Comparison of ENCODE assay signal across 16 cellular contexts in the genomic region with DNA sequence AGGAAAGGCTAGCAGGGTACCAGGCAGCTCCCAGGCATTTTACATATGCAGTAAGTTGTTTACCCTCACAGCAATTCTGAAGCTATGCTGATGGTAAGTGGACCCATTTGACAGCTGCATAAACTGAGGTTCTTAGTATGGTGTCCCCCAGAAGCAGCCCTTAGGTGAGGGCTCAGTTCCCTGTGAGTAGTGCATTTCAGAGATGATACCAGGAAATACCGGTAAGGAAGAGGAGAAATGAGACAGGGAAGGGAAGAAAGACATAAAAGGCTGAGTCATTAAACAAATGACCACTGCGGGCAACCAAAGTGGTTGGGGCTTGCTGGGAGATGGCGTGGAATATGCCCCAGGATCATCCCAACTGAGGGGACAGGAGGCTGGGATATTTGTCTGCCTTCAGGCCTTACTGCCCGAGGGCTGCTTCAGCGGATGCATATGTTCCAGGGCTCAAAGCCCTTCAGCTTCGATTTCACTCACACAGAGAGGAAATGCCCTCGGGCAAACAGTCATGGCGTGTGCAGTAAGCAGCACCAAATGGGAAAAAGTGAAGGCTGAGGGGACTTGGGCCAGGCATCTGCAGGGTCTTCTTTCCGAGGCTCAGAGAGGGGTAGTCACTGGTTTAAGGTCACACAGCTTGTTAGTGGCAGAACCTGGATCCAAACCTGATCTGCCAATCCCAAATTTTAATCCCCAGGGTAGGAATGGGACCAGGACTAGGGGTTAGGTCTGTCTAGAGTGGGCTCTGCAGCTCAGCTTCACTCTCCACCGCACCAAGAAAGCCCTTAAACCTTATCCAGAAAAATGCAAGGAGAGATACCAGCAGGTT.
DNase-seq lines count a peak whose midpoint lies in the region; ATAC-seq, FAIRE-seq and TF ChIP-seq lines count a peak whose summit lies in the region.
"Had no signal": no experiment of that assay in that cellular context is flagged by ENCODE, and none has a peak within 500 bp of the region (broad histone marks: within the 10 kb centered on the region; RNA-seq: fewer than 3 reads in every experiment).

No MANE protein-coding gene starts in this region.

- H3K9me3 Mint-ChIP-seq in CD4-positive, CD25-positive, alpha-beta regulatory T cell: no peaks in the 10 kb centered on the region
- no peaks in the 10 kb centered on the region for H3K9me3 Mint-ChIP-seq in Caco-2 (ENCODE audit: unreplicated experiment)

- CTCF ChIA-PET in Caco-2 (lab: Charles Lee): no interaction called here

- no peak for DNase-seq in CD4-positive, CD25-positive, alpha-beta regulatory T cell
- DNase-seq in H54 (ENCODE audit: insufficient read length, low spot score) (peak; percentile 42), SK-N-MC (ENCODE audit: low read depth, low spot score) (peak; percentile 69), kidney tubule cell (ENCODE audit: low spot score) (peak; percentile 13), Caco-2 (no peak), Karpas-422 (no peak)
- DNase-seq: central memory CD4-positive, alpha-beta T cell; NCI-H510A; retina had no signal

- H3K36me3 Mint-ChIP-seq in CD4-positive, CD25-positive, alpha-beta regulatory T cell: no peaks in the 10 kb centered on the region
- no peaks in the 10 kb centered on the region for H3K36me3 Mint-ChIP-seq in Caco-2 (ENCODE audit: insufficient read depth, unreplicated experiment)

- H3K27me3 ChIP-seq in CD4-positive, CD25-positive, alpha-beta regulatory T cell (ENCODE audit: control insufficient read depth, insufficient read depth, low read length): no peaks in the 10 kb centered on the region
- H3K27me3 ChIP-seq in Caco-2 (replicated peaks; ENCODE audit: control insufficient read depth, insufficient read depth, low read length) (no peaks in the 10 kb centered on the region), Karpas-422 (ENCODE audit: low read length) (no peaks in the 10 kb centered on the region)
- H3K27me3 ChIP-seq: BLaER1 treated with 17β-estradiol and CSF1 and Interleukin-3, amounts not matched to agents 10 nM and 100 nM had no signal

- H3K4me2 ChIP-seq in Karpas-422 (ENCODE audit: low read depth, low read length, poor library complexity, severe bottlenecking): no peak overlapping the region

- no peak for TF ChIP-seq CTCF in Caco-2 (IDR thresholded peaks at IDR 0.05; ENCODE audit: insufficient read depth in 1 of 2, low read depth in 1 of 2, low read length in 1 of 2, severe bottlenecking in 1 of 2, unreplicated experiment in 1 of 2)

- H3K27ac Mint-ChIP-seq in CD4-positive, CD25-positive, alpha-beta regulatory T cell: peak overlapping the region in 2 of 3 donors; percentile 12 to 23
- H3K27ac Mint-ChIP-seq in Caco-2 (ENCODE audit: unreplicated experiment): no peak overlapping the region

- no peaks in the 10 kb centered on the region for H3K4me1 ChIP-seq in CD4-positive, CD25-positive, alpha-beta regulatory T cell (ENCODE audit: control insufficient read depth, insufficient read depth, low read length, poor library complexity, severe bottlenecking)
- H3K4me1 ChIP-seq in Caco-2 (no peaks in the 10 kb centered on the region), Karpas-422 (ENCODE audit: low read length) (peaks cover 9% of the 10 kb centered on the region)
- H3K4me1 ChIP-seq: HAP-1 had no signal

- peaks cover 7% of the 10 kb centered on the region for H3K27me3 Mint-ChIP-seq in CD4-positive, CD25-positive, alpha-beta regulatory T cell
- no peaks in the 10 kb centered on the region for H3K27me3 Mint-ChIP-seq in Caco-2 (ENCODE audit: insufficient read depth, unreplicated experiment)

- BruUV-seq in Caco-2 (replicated peaks; lab: Mats Ljungman, UMichigan): no TSS peak

- no peaks in the 10 kb centered on the region for H3K79me2 ChIP-seq in Karpas-422 (ENCODE audit: low read length)

- TF ChIP-seq POLR2A in H54 (IDR thresholded peaks at IDR 0.05; ENCODE audit: low read depth, low read length): no peak

- intact Hi-C loops in Caco-2 (cut with micrococcal nuclease; ENCODE audit: unreplicated experiment): no loop called here

- H3K9me2 ChIP-seq in Karpas-422 (replicated peaks; ENCODE audit: insufficient read depth, low read length): no peaks in the 10 kb centered on the region

- POLR2A ChIA-PET in Caco-2 (lab: Charles Lee): interaction anchor here (0.5 kb wide), 1 partner anchor 572 kb away, joined by 4 read pairs; no protein-coding TSS in a partner anchor

- H3K36me3 ChIP-seq in CD4-positive, CD25-positive, alpha-beta regulatory T cell (ENCODE audit: control insufficient read depth, insufficient read depth, low read length): no peaks in the 10 kb centered on the region
- H3K36me3 ChIP-seq in SK-N-MC (ENCODE audit: insufficient read depth, low read length) (no peaks in the 10 kb centered on the region), Caco-2 (ENCODE audit: control insufficient read depth, insufficient read depth, low read length) (no peaks in the 10 kb centered on the region), Karpas-422 (ENCODE audit: insufficient read depth, low read length) (no peaks in the 10 kb centered on the region)
- H3K36me3 ChIP-seq: BLaER1 treated with 17β-estradiol and CSF1 and Interleukin-3, amounts not matched to agents 10 nM and 100 nM; HAP-1 had no signal

- no peak overlapping the region for H3K4me3 ChIP-seq in CD4-positive, CD25-positive, alpha-beta regulatory T cell (ENCODE audit: low read depth, low read length)
- H3K4me3 ChIP-seq in SK-N-MC (no peak overlapping the region), Caco-2 (ENCODE audit: low read depth, low read length) (no peak overlapping the region), Karpas-422 (ENCODE audit: low read length) (no peak overlapping the region)
- H3K4me3 ChIP-seq: BLaER1 treated with 17β-estradiol and CSF1 and Interleukin-3, amounts not matched to agents 10 nM and 100 nM; HAP-1 had no signal

- no peak for FAIRE-seq in H54 (lab: Jason Lieb, UNC)

- H4K20me1 ChIP-seq in Karpas-422 (ENCODE audit: insufficient read depth, low read depth, low read length): no peaks in the 10 kb centered on the region
- H4K20me1 ChIP-seq: BLaER1 treated with 17β-estradiol and CSF1 and Interleukin-3, amounts not matched to agents 10 nM and 100 nM had no signal

- no peaks in the 10 kb centered on the region for H3K9me3 ChIP-seq in CD4-positive, CD25-positive, alpha-beta regulatory T cell (ENCODE audit: control insufficient read depth in 2 of 2, low read length in 2 of 2)
- H3K9me3 ChIP-seq in SK-N-MC (ENCODE audit: low read depth, low read length) (no peaks in the 10 kb centered on the region), Caco-2 (no peaks in the 10 kb centered on the region), Karpas-422 (ENCODE audit: low read length) (no peaks in the 10 kb centered on the region)
- H3K9me3 ChIP-seq: HAP-1 had no signal

- ATAC-seq in CD4-positive, CD25-positive, alpha-beta regulatory T cell (ENCODE audit: low read depth in 2 of 2): no peak
- ATAC-seq in HG02678 (IDR thresholded peaks at IDR 0.05; ENCODE audit: unreplicated experiment) (no peak), GM18498 (IDR thresholded peaks at IDR 0.05; ENCODE audit: unreplicated experiment) (no peak)
- ATAC-seq: Panc1 had no signal

- H3K4me3 Mint-ChIP-seq in CD4-positive, CD25-positive, alpha-beta regulatory T cell: no peak overlapping the region
- no peak overlapping the region for H3K4me3 Mint-ChIP-seq in Caco-2 (ENCODE audit: unreplicated experiment)
- H3K4me3 Mint-ChIP-seq: activated CD8-positive, alpha-beta T cell treated with anti-CD3 and anti-CD28 coated beads, Interleukin-2, amount 10 ng/mL, durations not matched to agents 7 days and 5 days had no signal

- H3K4me1 Mint-ChIP-seq in CD4-positive, CD25-positive, alpha-beta regulatory T cell: no peaks in the 10 kb centered on the region
- no peaks in the 10 kb centered on the region for H3K4me1 Mint-ChIP-seq in Caco-2 (ENCODE audit: low read depth, unreplicated experiment)

- no peak overlapping the region for H3K27ac ChIP-seq in CD4-positive, CD25-positive, alpha-beta regulatory T cell (ENCODE audit: insufficient read depth, low read length, poor library complexity, severe bottlenecking)
- H3K27ac ChIP-seq in SK-N-MC (peak overlapping the region; percentile 56), Karpas-422 (ENCODE audit: low read length) (no peak overlapping the region)
- H3K27ac ChIP-seq: BLaER1 treated with 17β-estradiol and CSF1 and Interleukin-3, amounts not matched to agents 10 nM and 100 nM; epithelial cell of prostate had no signal

- H2AFZ ChIP-seq in Karpas-422 (ENCODE audit: low read length): no peak overlapping the region

- H3K9ac ChIP-seq in SK-N-MC (ENCODE audit: insufficient read length) (no peak overlapping the region), Karpas-422 (ENCODE audit: low read length) (no peak overlapping the region)
- H3K9ac ChIP-seq: BLaER1 treated with 17β-estradiol and CSF1 and Interleukin-3, amounts not matched to agents 10 nM and 100 nM had no signal

Comparison
In these comparisons a context has a peak if more than half of its experiments do, and no peak if none do; other contexts are left out.
1. DNase-seq: peak in H54 (single experiment), SK-N-MC (single experiment) and kidney tubule cell (single experiment); none in CD4-positive, CD25-positive, alpha-beta regulatory T cell (0 of 3), Caco-2 (0 of 2) and Karpas-422 (single experiment).